In genomic region chr3:119627461-119627860, GRCh38 we compare ENCODE assay signal across 12 cellular contexts. TPM values are rescaled to one million over a fixed set of nuclear protein-coding genes. Genes with fewer than 3 reads are reported as not detected.
A peak's percentile ranks its signal among the peaks of the same experiment; 100 is the strongest.
DNase-seq lines count a peak whose midpoint lies in the region; ATAC-seq lines count a peak whose summit lies in the region.
"Had no signal": no experiment of that assay in that cellular context is flagged by ENCODE, and none has a peak within 500 bp of the region (broad histone marks: within the 10 kb centered on the region; RNA-seq: fewer than 3 reads in every experiment).

No MANE protein-coding gene starts in this region.

- H3K36me3 ChIP-seq in naive thymus-derived CD4-positive, alpha-beta T cell (ENCODE audit: control insufficient read depth in 2 of 3, insufficient read depth in 3 of 3, low read length in 3 of 3), result no peaks in the 10 kb centered on the region
- H3K36me3 ChIP-seq: brain microvascular endothelial cell had no signal

- DNase-seq in COLO829 (ENCODE audit: low spot score) (peak; percentile 75), NCI-H1436 (lab: John Stamatoyannopoulos, UW) (no peak), HCEC 1CT (no peak), middle frontal gyrus (ENCODE audit: extremely low spot score, low spot score) (no peak)
- peak; percentile 10 for DNase-seq in activated naive CD8-positive, alpha-beta T cell treated with anti-CD3 and anti-CD28 coated beads for 36 hours
- no peak for DNase-seq in naive thymus-derived CD4-positive, alpha-beta T cell
- no peak for DNase-seq in activated CD4-positive, CD25-positive, alpha-beta regulatory T cell treated with anti-CD3 and anti-CD28 coated beads, Interleukin-2, amount 50 U/mL, for 72 hours
- DNase-seq: brain microvascular endothelial cell; CD4-positive, alpha-beta T cell; glutamatergic neuron; NCI-H69 had no signal

- POLR2A ChIA-PET in naive thymus-derived CD4-positive, alpha-beta T cell (lab: Charles Lee), result no interaction called here

- peaks cover 12% of the 10 kb centered on the region for H3K27me3 Mint-ChIP-seq in activated naive CD8-positive, alpha-beta T cell treated with anti-CD3 and anti-CD28 coated beads for 36 hours
- H3K27me3 Mint-ChIP-seq in naive thymus-derived CD4-positive, alpha-beta T cell, result peaks cover 0 to 38% (median 15%) of the 10 kb centered on the region in 5 donors

- no peaks in the 10 kb centered on the region for H3K27me3 ChIP-seq in naive thymus-derived CD4-positive, alpha-beta T cell (ENCODE audit: control insufficient read depth in 2 of 2, insufficient read depth in 2 of 2, low read length in 2 of 2)
- H3K27me3 ChIP-seq: brain microvascular endothelial cell had no signal

- H3K27ac Mint-ChIP-seq in activated naive CD8-positive, alpha-beta T cell treated with anti-CD3 and anti-CD28 coated beads for 36 hours, result no peak overlapping the region
- H3K27ac Mint-ChIP-seq in naive thymus-derived CD4-positive, alpha-beta T cell, result peak overlapping the region in 1 of 9 donors; percentile 73
- H3K27ac Mint-ChIP-seq: CD4-positive, alpha-beta T cell had no signal

- H3K4me1 Mint-ChIP-seq in activated naive CD8-positive, alpha-beta T cell treated with anti-CD3 and anti-CD28 coated beads for 36 hours, result peaks cover 21% of the 10 kb centered on the region
- peaks cover 0 to 37% (median 7%) of the 10 kb centered on the region in 7 donors for H3K4me1 Mint-ChIP-seq in naive thymus-derived CD4-positive, alpha-beta T cell

- ATAC-seq in HG02642 (IDR thresholded peaks at IDR 0.05; ENCODE audit: poor library complexity, unreplicated experiment), result peak; percentile 34
- ATAC-seq in naive thymus-derived CD4-positive, alpha-beta T cell, result peak; percentile 66

- H3K4me3 Mint-ChIP-seq in activated naive CD8-positive, alpha-beta T cell treated with anti-CD3 and anti-CD28 coated beads for 36 hours, result no peak overlapping the region
- peak overlapping the region in 1 of 10 donors; percentile 8 for H3K4me3 Mint-ChIP-seq in naive thymus-derived CD4-positive, alpha-beta T cell
- H3K4me3 Mint-ChIP-seq: CD4-positive, alpha-beta T cell had no signal

- H3K4me1 ChIP-seq in naive thymus-derived CD4-positive, alpha-beta T cell (ENCODE audit: control insufficient read depth in 2 of 2, insufficient read depth in 2 of 2, low read length in 2 of 2), result no peaks in the 10 kb centered on the region

- CTCF ChIA-PET in naive thymus-derived CD4-positive, alpha-beta T cell (lab: Charles Lee), result no interaction called here

- H3K27ac ChIP-seq in naive thymus-derived CD4-positive, alpha-beta T cell (ENCODE audit: low read depth, low read length), result no peak overlapping the region
- H3K27ac ChIP-seq: brain microvascular endothelial cell had no signal

- H3K9me3 ChIP-seq in naive thymus-derived CD4-positive, alpha-beta T cell (ENCODE audit: control insufficient read depth in 2 of 3, low read length in 3 of 3), result no peaks in the 10 kb centered on the region

- no peak overlapping the region for H3K4me3 ChIP-seq in naive thymus-derived CD4-positive, alpha-beta T cell (ENCODE audit: low read length)

- H3K9me3 Mint-ChIP-seq in activated naive CD8-positive, alpha-beta T cell treated with anti-CD3 and anti-CD28 coated beads for 36 hours, result no peaks in the 10 kb centered on the region
- peaks cover 0 to 2% (median 0%) of the 10 kb centered on the region in 11 donors for H3K9me3 Mint-ChIP-seq in naive thymus-derived CD4-positive, alpha-beta T cell
- H3K9me3 Mint-ChIP-seq: CD4-positive, alpha-beta T cell had no signal

- intact Hi-C loops in naive thymus-derived CD4-positive, alpha-beta T cell (cut with micrococcal nuclease), result no loop called here

- no peaks in the 10 kb centered on the region for H3K36me3 Mint-ChIP-seq in activated naive CD8-positive, alpha-beta T cell treated with anti-CD3 and anti-CD28 coated beads for 36 hours
- peaks cover 0 to 2% (median 0%) of the 10 kb centered on the region in 5 donors for H3K36me3 Mint-ChIP-seq in naive thymus-derived CD4-positive, alpha-beta T cell

RNA-seq across cellular contexts. Expression of gene PLA1A, which starts 29.8 kb away (rescaled TPM):
- total RNA-seq in activated naive CD8-positive, alpha-beta T cell treated with anti-CD3 and anti-CD28 coated beads for 36 hours, result not detected
- under 1 TPM in 1 of 5 experiments, not detected in 4; 0.73 TPM for total RNA-seq in naive thymus-derived CD4-positive, alpha-beta T cell
- polyA plus RNA-seq in naive thymus-derived CD4-positive, alpha-beta T cell, result not detected
- total RNA-seq: CD4-positive, alpha-beta T cell had no signal

RNA-seq across cellular contexts. Expression of gene POPDC2, which starts 32.9 kb away (rescaled TPM):
- total RNA-seq in activated naive CD8-positive, alpha-beta T cell treated with anti-CD3 and anti-CD28 coated beads for 36 hours, result 1 to 10 TPM; 1.6 to 2.0 TPM
- total RNA-seq in naive thymus-derived CD4-positive, alpha-beta T cell, result 1 to 10 TPM; 2.0 to 6.0 (median 4.4) TPM
- 1 to 10 TPM; 3.9 TPM for polyA plus RNA-seq in naive thymus-derived CD4-positive, alpha-beta T cell

RNA-seq across cellular contexts. Expression of gene ADPRH, which starts 48.2 kb away (rescaled TPM):
- total RNA-seq in activated naive CD8-positive, alpha-beta T cell treated with anti-CD3 and anti-CD28 coated beads for 36 hours, result 1 to 10 TPM; 5.8 to 6.0 TPM
- total RNA-seq in naive thymus-derived CD4-positive, alpha-beta T cell, result 1 to 10 TPM in 3 of 5 experiments, under 1 TPM in 2; 0.38 to 6.9 (median 1.3) TPM
- under 1 TPM; 0.31 to 0.38 TPM for polyA plus RNA-seq in naive thymus-derived CD4-positive, alpha-beta T cell

RNA-seq across cellular contexts. Expression of gene COX17, which starts 49.7 kb away (rescaled TPM):
- total RNA-seq in activated naive CD8-positive, alpha-beta T cell treated with anti-CD3 and anti-CD28 coated beads for 36 hours, result 10 to 100 TPM; 79.5 to 85.9 TPM
- 10 to 100 TPM; 25.6 to 55.0 (median 34.8) TPM for total RNA-seq in naive thymus-derived CD4-positive, alpha-beta T cell
- polyA plus RNA-seq in naive thymus-derived CD4-positive, alpha-beta T cell, result 10 to 100 TPM; 35.7 to 60.8 TPM

Comparison
In these comparisons a context has a peak if more than half of its experiments do, and no peak if none do; other contexts are left out.
1. DNase-seq: peak in COLO829 (single experiment) and activated naive CD8-positive, alpha-beta T cell treated with anti-CD3 and anti-CD28 coated beads for 36 hours (single experiment); none in naive thymus-derived CD4-positive, alpha-beta T cell (0 of 9), activated CD4-positive, CD25-positive, alpha-beta regulatory T cell treated with anti-CD3 and anti-CD28 coated beads, Interleukin-2, amount 50 U/mL, for 72 hours (single experiment), NCI-H1436 (single experiment), HCEC 1CT (single experiment) and middle frontal gyrus (single experiment).